1 cellular context compared by ENCODE assay signal in genomic region chr11:102186836-102187235, GRCh38.
TF ChIP-seq lines count a peak whose summit lies in the region.

No MANE protein-coding gene starts in this region.

TF ChIP-seq in WTC11, 78 proteins besides CTCF, POLR2A, EP300 and RAD21 (continued from another document):
- TF ChIP-seq AFF4 (CRISPR knock-in tag; IDR thresholded peaks at IDR 0.05; ENCODE audit: borderline replicate concordance): no peak
- TF ChIP-seq MAX (CRISPR knock-in tag; IDR thresholded peaks at IDR 0.05): no peak
- TF ChIP-seq CDX4 (CRISPR knock-in tag; IDR thresholded peaks at IDR 0.05; ENCODE audit: borderline replicate concordance): no peak
- TF ChIP-seq KAT7 (CRISPR knock-in tag; IDR thresholded peaks at IDR 0.05; ENCODE audit: borderline replicate concordance): no peak
- TF ChIP-seq SMAD4 (CRISPR knock-in tag; IDR thresholded peaks at IDR 0.05): no peak
- no peak for TF ChIP-seq TEAD4 (CRISPR knock-in tag; IDR thresholded peaks at IDR 0.05)
- TF ChIP-seq ZNF281 (CRISPR knock-in tag; IDR thresholded peaks at IDR 0.05): no peak
